Comparison of ENCODE assay signal across 27 cellular contexts in the genomic region with DNA sequence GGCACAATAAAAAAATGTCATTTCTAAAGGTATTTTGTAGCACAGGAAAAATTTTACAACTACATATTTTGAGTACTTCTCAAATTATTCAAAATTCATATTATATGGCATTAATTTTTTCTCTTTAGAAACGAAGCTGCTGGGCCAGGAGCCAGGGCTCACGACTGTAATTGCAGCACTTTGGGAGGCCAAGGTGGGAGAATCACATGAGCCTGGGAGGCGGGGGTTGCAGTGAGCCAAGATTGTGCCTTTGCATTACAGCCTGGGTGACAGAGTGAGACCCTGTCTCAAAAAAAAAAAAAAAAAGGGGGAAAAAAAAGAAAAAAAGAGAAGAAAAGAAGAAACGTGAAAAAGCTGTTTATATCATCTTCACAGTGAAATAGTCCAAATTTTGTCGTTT.
"Had no signal": no experiment of that assay in that cellular context is flagged by ENCODE, and none has a peak within 500 bp of the region (broad histone marks: within the 10 kb centered on the region; RNA-seq: fewer than 3 reads in every experiment).

No MANE protein-coding gene starts in this region.

- H3K27ac Mint-ChIP-seq: natural killer cell; nephron; neural progenitor cell; progenitor cell of endocrine pancreas; stimulated activated effector memory CD8-positive, alpha-beta T cell treated with anti-CD3 and anti-CD28 coated beads, Interleukin-12 subunit alpha, Interleukin-12 subunit beta, amount 100 ng/mL, for 72 hours; stimulated activated naive B cell treated with anti-CD40 and anti-IgM and Interleukin-4, amounts not matched to agents 10 μg/mL and 1 μg/mL and 100 μg/mL, for 72 hours; stimulated activated naive CD8-positive, alpha-beta T cell treated with anti-CD3 and anti-CD28 coated beads, Interleukin-15, Interleukin-2, amounts not matched to agents 100 ng/mL and 50 ng/mL, for 24 hours had no signal

- H3K36me3 Mint-ChIP-seq: natural killer cell; neural progenitor cell; stimulated activated effector memory CD8-positive, alpha-beta T cell treated with anti-CD3 and anti-CD28 coated beads, Interleukin-12 subunit alpha, Interleukin-12 subunit beta, amount 100 ng/mL, for 72 hours; stimulated activated naive B cell treated with anti-CD40 and anti-IgM and Interleukin-4, amounts not matched to agents 10 μg/mL and 1 μg/mL and 100 μg/mL, for 72 hours had no signal

- H3K36me3 ChIP-seq: neural progenitor cell, ovary, right lobe of liver, sigmoid colon, stomach, thoracic aorta, thyroid gland, tibial nerve, upper lobe of left lung, uterus had no signal

- DNase-seq: natural killer cell; occipital lobe; ovary; psoas muscle; right lobe of liver; sigmoid colon; small intestine; stimulated activated CD4-positive, alpha-beta T cell treated with anti-CD3 and anti-CD28 coated beads, Interleukin-15, amount 100 ng/mL, for 24 hours; stimulated activated CD4-positive, alpha-beta T cell treated with anti-CD3 and anti-CD28 coated beads, Interleukin-2, amount 100 ng/mL, for 24 hours; stimulated activated CD4-positive, alpha-beta T cell treated with anti-CD3 and anti-CD28 coated beads, Interleukin-2, amount 100 ng/mL, for 48 hours; stimulated activated CD4-positive, alpha-beta T cell treated with anti-CD3 and anti-CD28 coated beads, Interleukin-4, amount 100 ng/mL, for 24 hours; stimulated activated naive B cell treated with anti-CD40 and anti-IgM and Interleukin-4, amounts not matched to agents 10 μg/mL and 1 μg/mL and 100 μg/mL, for 72 hours; stimulated activated naive CD4-positive, alpha-beta T cell treated with Interleukin-2 at 50 U/mL for 16 hours; stomach; thyroid gland; trophoblast cell; upper lobe of left lung; uterus had no signal

- H3K9ac ChIP-seq: neural progenitor cell, parathyroid adenoma had no signal

- H3K9me3 ChIP-seq: ovary, psoas muscle, right lobe of liver, sigmoid colon, stomach, thoracic aorta, thyroid gland, tibial nerve, upper lobe of left lung, uterus had no signal

- H3K79me2 ChIP-seq: parathyroid adenoma had no signal

- H3K27me3 ChIP-seq: neural progenitor cell, ovary, right lobe of liver, sigmoid colon, stomach, thyroid gland, tibial nerve, upper lobe of left lung, uterus had no signal

- H3K4me2 ChIP-seq: neural progenitor cell had no signal

- H3K4me1 Mint-ChIP-seq: natural killer cell; nephron; neural progenitor cell; stimulated activated effector memory CD8-positive, alpha-beta T cell treated with anti-CD3 and anti-CD28 coated beads, Interleukin-12 subunit alpha, Interleukin-12 subunit beta, amount 100 ng/mL, for 72 hours; stimulated activated naive B cell treated with anti-CD40 and anti-IgM and Interleukin-4, amounts not matched to agents 10 μg/mL and 1 μg/mL and 100 μg/mL, for 72 hours had no signal

- H3K9me3 Mint-ChIP-seq: nephron; neural progenitor cell; stimulated activated naive B cell treated with anti-CD40 and anti-IgM and Interleukin-4, amounts not matched to agents 10 μg/mL and 1 μg/mL and 100 μg/mL, for 72 hours had no signal

- H3K4me3 ChIP-seq: neural progenitor cell, ovary, psoas muscle, right lobe of liver, sigmoid colon, stomach, thoracic aorta, thyroid gland, tibial nerve, upper lobe of left lung, uterus had no signal

- ATAC-seq: natural killer cell; psoas muscle; right cardiac atrium; right lobe of liver; stimulated activated effector memory CD8-positive, alpha-beta T cell treated with anti-CD3 and anti-CD28 coated beads, Interleukin-12 subunit alpha, Interleukin-12 subunit beta, amount 100 ng/mL, for 72 hours; stimulated activated naive B cell treated with anti-CD40 and anti-IgM and Interleukin-4, amounts not matched to agents 10 μg/mL and 1 μg/mL and 100 μg/mL, for 72 hours had no signal

- H3K27me3 Mint-ChIP-seq: progenitor cell of endocrine pancreas; stimulated activated naive B cell treated with anti-CD40 and anti-IgM and Interleukin-4, amounts not matched to agents 10 μg/mL and 1 μg/mL and 100 μg/mL, for 72 hours; stimulated activated naive CD8-positive, alpha-beta T cell treated with anti-CD3 and anti-CD28 coated beads, Interleukin-15, Interleukin-2, amounts not matched to agents 100 ng/mL and 50 ng/mL, for 24 hours had no signal

- H3K4me3 Mint-ChIP-seq: natural killer cell; nephron; neural progenitor cell; stimulated activated effector memory CD8-positive, alpha-beta T cell treated with anti-CD3 and anti-CD28 coated beads, Interleukin-12 subunit alpha, Interleukin-12 subunit beta, amount 100 ng/mL, for 72 hours; stimulated activated naive B cell treated with anti-CD40 and anti-IgM and Interleukin-4, amounts not matched to agents 10 μg/mL and 1 μg/mL and 100 μg/mL, for 72 hours; stimulated activated naive CD8-positive, alpha-beta T cell treated with anti-CD3 and anti-CD28 coated beads, Interleukin-15, Interleukin-2, amounts not matched to agents 100 ng/mL and 50 ng/mL, for 24 hours had no signal

- H3K27ac ChIP-seq: neural progenitor cell, ovary, parathyroid adenoma, psoas muscle, right lobe of liver, sigmoid colon, stomach, thoracic aorta, thyroid gland, tibial nerve, upper lobe of left lung, uterus had no signal

- H3K4me1 ChIP-seq: neural progenitor cell, parathyroid adenoma, psoas muscle, right lobe of liver, sigmoid colon, stomach, tibial nerve, upper lobe of left lung, uterus had no signal
